18 cellular contexts compared by ENCODE assay signal in the genomic region with DNA sequence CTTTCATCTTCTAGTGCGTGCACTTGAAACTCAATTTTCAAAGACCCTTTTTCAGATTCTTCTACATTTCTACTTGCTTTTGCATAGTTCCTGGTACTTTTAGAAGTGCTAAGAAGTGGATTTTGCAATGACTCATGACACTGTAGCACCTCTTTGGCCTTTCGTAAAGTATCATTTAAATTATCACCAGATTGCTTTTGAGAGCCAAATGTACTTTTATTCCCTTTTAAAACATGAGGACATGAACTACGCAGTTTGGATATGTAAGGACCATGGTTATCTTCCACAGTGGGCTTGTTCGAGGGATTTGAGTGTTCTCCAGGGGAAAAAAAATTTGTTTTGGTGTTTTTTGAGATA. TPM values are rescaled to one million over a fixed set of nuclear protein-coding genes. Genes with fewer than 3 reads are reported as not detected.
DNase-seq lines count a peak whose midpoint lies in the region; ATAC-seq and TF ChIP-seq lines count a peak whose summit lies in the region.
"Had no signal": no experiment of that assay in that cellular context is flagged by ENCODE, and none has a peak within 500 bp of the region (broad histone marks: within the 10 kb centered on the region; RNA-seq: fewer than 3 reads in every experiment).

No MANE protein-coding gene starts in this region.

- no peak overlapping the region for H3K4me2 ChIP-seq in PC-3 (ENCODE audit: low read length)
- H3K4me2 ChIP-seq: BLaER1 had no signal

- DNase-seq in MCF 10A (ENCODE audit: unreplicated experiment) (no peak), breast epithelium (ENCODE audit: low spot score in 2 of 2) (no peak), PC-3 (no peak), memory B cell (ENCODE audit: low spot score in 2 of 2) (no peak), upper lobe of right lung (no peak), mesenteric fat pad (ENCODE audit: low spot score) (no peak), MG63 (no peak)
- DNase-seq: CD4-positive, alpha-beta memory T cell; KG1; NCI-H1417; NCI-H187; NCI-H2107; NCI-H510A; NCI-H748 treated with DMSO at 0.1 percent for 48 hours; NK-92 treated with Interleukin-12 subunit alpha and Interleukin-12 subunit beta, amount 100 ng/mL, for 24 hours; OCI-M1; RPMI8226 had no signal

- no peak for TF ChIP-seq CTCF in MCF 10A (IDR thresholded peaks at IDR 0.05; ENCODE audit: unreplicated experiment)
- no peak for TF ChIP-seq CTCF in breast epithelium (IDR thresholded peaks at IDR 0.05)
- TF ChIP-seq CTCF in PC-3 (conservative IDR thresholded peaks at IDR 0.05; ENCODE audit: low read depth, low read length): no peak
- no peak for TF ChIP-seq CTCF in upper lobe of right lung (IDR thresholded peaks at IDR 0.05)

- POLR2A ChIA-PET in MCF 10A (lab: Yijun Ruan, JAX): no interaction called here
- POLR2A ChIA-PET in PC-3 (lab: Charles Lee; ENCODE audit: unreplicated experiment): no interaction called here

- H3K27me3 Mint-ChIP-seq in MCF 10A (ENCODE audit: insufficient read depth, unreplicated experiment): no peaks in the 10 kb centered on the region
- no peaks in the 10 kb centered on the region for H3K27me3 Mint-ChIP-seq in memory B cell
- H3K27me3 Mint-ChIP-seq: CD4-positive, alpha-beta memory T cell had no signal

- H3K4me1 ChIP-seq in breast epithelium: no peaks in the 10 kb centered on the region
- no peaks in the 10 kb centered on the region for H3K4me1 ChIP-seq in PC-3 (ENCODE audit: insufficient read depth, low read length)
- H3K4me1 ChIP-seq in upper lobe of right lung: peaks cover 6% of the 10 kb centered on the region
- H3K4me1 ChIP-seq: BLaER1 had no signal

- no peaks in the 10 kb centered on the region for H3K9me3 ChIP-seq in breast epithelium
- no peaks in the 10 kb centered on the region for H3K9me3 ChIP-seq in PC-3 (ENCODE audit: low read length)
- no peaks in the 10 kb centered on the region for H3K9me3 ChIP-seq in upper lobe of right lung
- no peaks in the 10 kb centered on the region for H3K9me3 ChIP-seq in MG63
- H3K9me3 ChIP-seq: BLaER1 had no signal

- no peaks in the 10 kb centered on the region for H3K9me3 Mint-ChIP-seq in MCF 10A (ENCODE audit: unreplicated experiment)
- H3K9me3 Mint-ChIP-seq in memory B cell: no peaks in the 10 kb centered on the region
- H3K9me3 Mint-ChIP-seq: CD4-positive, alpha-beta memory T cell had no signal

- TSS peak; percentile 50 for BruUV-seq in MCF 10A (replicated peaks; lab: Mats Ljungman, UMichigan)
- TSS peak; percentile 45 for BruUV-seq in PC-3 (replicated peaks; lab: Mats Ljungman, UMichigan)

- H3K79me2 ChIP-seq in PC-3 (ENCODE audit: low read length): no peaks in the 10 kb centered on the region

- H3K9me2 ChIP-seq in PC-3 (replicated peaks; ENCODE audit: low read length): no peaks in the 10 kb centered on the region

- CTCF ChIA-PET in MCF 10A (lab: Yijun Ruan, JAX) (no interaction called here), PC-3 (lab: Charles Lee) (no interaction called here)

- H3K36me3 Mint-ChIP-seq in MCF 10A (ENCODE audit: insufficient read depth, unreplicated experiment): peaks cover 58% of the 10 kb centered on the region
- H3K36me3 Mint-ChIP-seq in memory B cell: peaks cover 29% of the 10 kb centered on the region

- TF ChIP-seq POLR2A in breast epithelium (IDR thresholded peaks at IDR 0.05): no peak

- H3K27me3 ChIP-seq in breast epithelium (no peaks in the 10 kb centered on the region), PC-3 (ENCODE audit: low read length) (no peaks in the 10 kb centered on the region), upper lobe of right lung (no peaks in the 10 kb centered on the region), MG63 (no peaks in the 10 kb centered on the region)
- H3K27me3 ChIP-seq: BLaER1 had no signal

- no peak overlapping the region for H3K9ac ChIP-seq in PC-3 (ENCODE audit: low read length)
- H3K9ac ChIP-seq: BLaER1 had no signal

- no peak overlapping the region for H2AFZ ChIP-seq in PC-3 (ENCODE audit: low read length)

- H3K36me3 ChIP-seq in breast epithelium (no peaks in the 10 kb centered on the region), PC-3 (ENCODE audit: low read depth, low read length) (peaks cover 14% of the 10 kb centered on the region), upper lobe of right lung (peaks cover 73% of the 10 kb centered on the region), MG63 (peaks cover 54% of the 10 kb centered on the region)

- H3K4me1 Mint-ChIP-seq in MCF 10A (ENCODE audit: insufficient read depth, unreplicated experiment) (no peaks in the 10 kb centered on the region), memory B cell (peaks cover 6% of the 10 kb centered on the region)

- ATAC-seq in PC-3 (no peak), memory B cell (ENCODE audit: low read depth) (no peak), upper lobe of right lung (peak; percentile 37)

- H3K4me3 ChIP-seq in breast epithelium (no peak overlapping the region), PC-3 (ENCODE audit: low read length) (no peak overlapping the region), upper lobe of right lung (no peak overlapping the region), MG63 (no peak overlapping the region)
- H3K4me3 ChIP-seq: BLaER1 had no signal

- H3K27ac Mint-ChIP-seq in MCF 10A (ENCODE audit: low read depth, unreplicated experiment) (no peak overlapping the region), memory B cell (peak overlapping the region; percentile 58)

- no peaks in the 10 kb centered on the region for H4K20me1 ChIP-seq in PC-3 (ENCODE audit: low read length)
- H4K20me1 ChIP-seq: BLaER1 had no signal

- H3K4me3 Mint-ChIP-seq in MCF 10A (ENCODE audit: unreplicated experiment) (no peak overlapping the region), memory B cell (no peak overlapping the region)
- H3K4me3 Mint-ChIP-seq: CD4-positive, alpha-beta memory T cell had no signal

- H3K27ac ChIP-seq in breast epithelium (no peak overlapping the region), PC-3 (ENCODE audit: low read length) (no peak overlapping the region), upper lobe of right lung (peak overlapping the region; percentile 39)
- H3K27ac ChIP-seq: BLaER1 had no signal

- intact Hi-C loops in MCF 10A (cut with micrococcal nuclease): no loop called here
- intact Hi-C loops in breast epithelium (cut with DNase I; ENCODE audit: low total_unique reads): no loop called here
- intact Hi-C loops in PC-3 (cut with micrococcal nuclease): no loop called here
- intact Hi-C loops in upper lobe of right lung (cut with DNase I): no loop called here

- H3F3A ChIP-seq in PC-3 (ENCODE audit: low read length, unreplicated experiment): no peaks in the 10 kb centered on the region

RNA-seq across cellular contexts. Expression of a gene that starts 40.5 kb away (rescaled TPM):
- total RNA-seq in MCF 10A (2022) (54.2 and 61.4 TPM in 2 replicates), breast epithelium (100 to 1,000 TPM in 1 of 3 donors, 10 to 100 TPM in 2; 59.6 to 151 (median 60.0) TPM), PC-3 (2014; rRNA removed) (25.6 and 26.8 TPM in 2 replicates), upper lobe of right lung (118 TPM), mesenteric fat pad (98.1 TPM)
- total RNA-seq in MG63 (2014; rRNA removed; shearing (Covaris generic); ENCODE audit: low replicate concordance): 22.6 and 26.7 TPM in 2 replicates

RNA-seq across cellular contexts. Expression of a gene that starts 45.0 kb away (rescaled TPM):
- 47.4 and 65.7 TPM in 2 replicates for total RNA-seq in MCF 10A (2022)
- 10 to 100 TPM; 75.8 to 88.0 (median 76.0) TPM for total RNA-seq in breast epithelium
- total RNA-seq in PC-3 (2014; rRNA removed): 40.2 and 45.1 TPM in 2 replicates
- total RNA-seq in upper lobe of right lung: 81.9 TPM
- 72.0 TPM for total RNA-seq in mesenteric fat pad
- total RNA-seq in MG63 (2014; rRNA removed; shearing (Covaris generic); ENCODE audit: low replicate concordance): 49.3 and 52.1 TPM in 2 replicates
